In the genomic region with DNA sequence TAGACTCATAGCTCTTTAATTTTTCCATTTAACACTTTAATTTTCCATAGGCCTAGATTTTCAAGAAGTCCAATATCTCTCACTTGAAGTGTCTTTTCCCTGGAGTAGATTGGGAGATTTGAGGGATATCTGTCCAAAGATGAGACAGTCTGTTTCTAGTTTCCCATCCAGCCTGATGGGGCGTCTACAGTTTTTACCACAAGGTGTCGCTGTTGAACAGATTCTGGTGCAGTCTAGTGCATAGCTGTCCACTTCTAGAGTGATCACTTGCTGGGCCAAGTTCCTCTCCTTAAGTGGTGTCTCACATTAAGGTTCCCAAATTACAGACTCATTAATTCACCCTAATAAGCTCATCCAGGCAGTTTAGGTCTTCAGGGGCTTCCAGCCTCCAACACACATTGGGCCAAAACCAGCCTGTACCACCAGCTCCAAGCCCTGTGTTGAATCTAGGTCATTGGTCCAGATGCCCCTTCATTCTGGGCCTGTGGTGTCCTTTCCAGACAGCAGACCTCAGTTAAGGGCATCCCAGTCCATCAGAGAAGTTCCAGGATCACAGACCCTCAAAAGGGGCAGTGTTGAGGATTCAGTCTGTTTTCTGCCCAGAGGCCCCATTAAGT, we compare ENCODE assay signal across 8 cellular contexts. TPM values are rescaled to one million over a fixed set of nuclear protein-coding genes. Genes with fewer than 3 reads are reported as not detected.
DNase-seq lines count a peak whose midpoint lies in the region; TF ChIP-seq lines count a peak whose summit lies in the region.

No MANE protein-coding gene starts in this region.

- peaks cover 40% of the 10 kb centered on the region for H3K4me1 Mint-ChIP-seq in activated naive CD4-positive, alpha-beta T cell treated with anti-CD3 and anti-CD28 coated beads, Interleukin-2, amount 10 ng/mL, durations not matched to agents 7 days and 5 days

- H3K4me2 ChIP-seq in OCI-LY3 (ENCODE audit: low read length) = no peak overlapping the region

- peak overlapping the region; percentile 75 for H3K27ac Mint-ChIP-seq in activated naive CD4-positive, alpha-beta T cell treated with anti-CD3 and anti-CD28 coated beads, Interleukin-2, amount 10 ng/mL, durations not matched to agents 7 days and 5 days

- no peaks in the 10 kb centered on the region for H3K79me2 ChIP-seq in OCI-LY3 (ENCODE audit: low read length)

- H4K20me1 ChIP-seq in OCI-LY3 (ENCODE audit: insufficient read depth, low read length) = no peaks in the 10 kb centered on the region

- DNase-seq in NCI-H82 (lab: John Stamatoyannopoulos, UW) (peak; percentile 59), NCI-H82 treated with DMSO at 0.1 percent for 48 hours (lab: John Stamatoyannopoulos, UW; ENCODE audit: unreplicated experiment) (no peak), AG20443 (ENCODE audit: low spot score) (no peak), NCI-H146 (lab: John Stamatoyannopoulos, UW) (no peak), ureter (ENCODE audit: low spot score) (no peak)
- DNase-seq in activated naive CD4-positive, alpha-beta T cell treated with anti-CD3 and anti-CD28 coated beads, Interleukin-2, amount 10 ng/mL, durations not matched to agents 7 days and 5 days = peak; percentile 75

- H2AFZ ChIP-seq in OCI-LY3 (ENCODE audit: low read depth, low read length) = no peak overlapping the region

- peaks cover 13% of the 10 kb centered on the region; the same call in 1 of the 2 replicates for H3K9me3 ChIP-seq in OCI-LY3 (ENCODE audit: insufficient read depth, low read length)
- H3K9me3 ChIP-seq in liver (ENCODE audit: control insufficient read depth in 4 of 4, low read length in 3 of 4) = peaks cover 5 to 13% (median 10%) of the 10 kb centered on the region in 4 donors

- TF ChIP-seq CTCF in OCI-LY3 (IDR thresholded peaks at IDR 0.05; ENCODE audit: low read depth, low read length) (peak; percentile 76), liver (IDR thresholded peaks at IDR 0.05; ENCODE audit: low read depth, low read length, missing input control) (peak; percentile 38)

- no peak overlapping the region for H3K4me3 Mint-ChIP-seq in activated naive CD4-positive, alpha-beta T cell treated with anti-CD3 and anti-CD28 coated beads, Interleukin-2, amount 10 ng/mL, durations not matched to agents 7 days and 5 days

- peaks cover 23% of the 10 kb centered on the region for H3K9me3 Mint-ChIP-seq in activated naive CD4-positive, alpha-beta T cell treated with anti-CD3 and anti-CD28 coated beads, Interleukin-2, amount 10 ng/mL, durations not matched to agents 7 days and 5 days

- no peak overlapping the region for H3K9ac ChIP-seq in OCI-LY3 (ENCODE audit: low read length)
- H3K9ac ChIP-seq in liver (ENCODE audit: low read depth in 1 of 2, low read length in 2 of 2) = no peak overlapping the region

- 61% methylated on average over 2 of the region's 2 CpGs for WGBS in liver

- H3K4me1 ChIP-seq in OCI-LY3 (ENCODE audit: low read length) (peaks cover 4% of the 10 kb centered on the region; the same call in 1 of the 2 replicates), liver (ENCODE audit: control insufficient read depth in 4 of 4, insufficient read depth in 4 of 4, low read length in 3 of 4) (peaks cover 2 to 14% (median 7%) of the 10 kb centered on the region in 4 donors)

- H3K27ac ChIP-seq in OCI-LY3 (ENCODE audit: low read length) (no peak overlapping the region), liver (ENCODE audit: low read depth in 1 of 2, low read length in 2 of 2) (no peak overlapping the region)

- H3K4me3 ChIP-seq in OCI-LY3 (ENCODE audit: low read length) = no peak overlapping the region
- H3K4me3 ChIP-seq in liver (ENCODE audit: low read depth in 1 of 3, low read length in 3 of 3) = peak overlapping the region in 1 of 3 donors; percentile 42

- CTCF ChIA-PET in activated naive CD4-positive, alpha-beta T cell treated with anti-CD3 and anti-CD28 coated beads, Interleukin-2, amount 10 ng/mL, durations not matched to agents 7 days and 5 days (lab: Charles Lee) = interaction anchor here (0.6 to 11.9 kb wide), 18 partner anchors 9 to 135 kb away, joined by 3 to 239 read pairs (median 4); a partner anchor contains a TSS

- peaks cover 86% of the 10 kb centered on the region for H3K36me3 Mint-ChIP-seq in activated naive CD4-positive, alpha-beta T cell treated with anti-CD3 and anti-CD28 coated beads, Interleukin-2, amount 10 ng/mL, durations not matched to agents 7 days and 5 days

- no peaks in the 10 kb centered on the region for H3K27me3 Mint-ChIP-seq in activated naive CD4-positive, alpha-beta T cell treated with anti-CD3 and anti-CD28 coated beads, Interleukin-2, amount 10 ng/mL, durations not matched to agents 7 days and 5 days

- peaks cover 40% of the 10 kb centered on the region for H3K36me3 ChIP-seq in OCI-LY3 (replicated peaks; ENCODE audit: low read depth, low read length)
- H3K36me3 ChIP-seq in liver (ENCODE audit: control insufficient read depth in 4 of 4, insufficient read depth in 3 of 4, low read depth in 1 of 4, low read length in 3 of 4) = no peaks in the 10 kb centered on the region

- peak; percentile 55 to 67 for TF ChIP-seq RAD21 in liver (IDR thresholded peaks at IDR 0.05)

- no peaks in the 10 kb centered on the region for H3K27me3 ChIP-seq in OCI-LY3 (ENCODE audit: low read depth, low read length)
- no peaks in the 10 kb centered on the region for H3K27me3 ChIP-seq in liver (ENCODE audit: control insufficient read depth in 4 of 4, insufficient read depth in 4 of 4, low read length in 3 of 4)

TF ChIP-seq in liver, 16 proteins besides CTCF, POLR2A, EP300 and RAD21:
- TF ChIP-seq FOXA2 (IDR thresholded peaks at IDR 0.05) (no peak), JUND (IDR thresholded peaks at IDR 0.05) (no peak), RXRA (IDR thresholded peaks at IDR 0.05) (no peak), YY1 (IDR thresholded peaks at IDR 0.05) (no peak), SP1 (IDR thresholded peaks at IDR 0.05) (no peak)
- TF ChIP-seq, protein P1, sequence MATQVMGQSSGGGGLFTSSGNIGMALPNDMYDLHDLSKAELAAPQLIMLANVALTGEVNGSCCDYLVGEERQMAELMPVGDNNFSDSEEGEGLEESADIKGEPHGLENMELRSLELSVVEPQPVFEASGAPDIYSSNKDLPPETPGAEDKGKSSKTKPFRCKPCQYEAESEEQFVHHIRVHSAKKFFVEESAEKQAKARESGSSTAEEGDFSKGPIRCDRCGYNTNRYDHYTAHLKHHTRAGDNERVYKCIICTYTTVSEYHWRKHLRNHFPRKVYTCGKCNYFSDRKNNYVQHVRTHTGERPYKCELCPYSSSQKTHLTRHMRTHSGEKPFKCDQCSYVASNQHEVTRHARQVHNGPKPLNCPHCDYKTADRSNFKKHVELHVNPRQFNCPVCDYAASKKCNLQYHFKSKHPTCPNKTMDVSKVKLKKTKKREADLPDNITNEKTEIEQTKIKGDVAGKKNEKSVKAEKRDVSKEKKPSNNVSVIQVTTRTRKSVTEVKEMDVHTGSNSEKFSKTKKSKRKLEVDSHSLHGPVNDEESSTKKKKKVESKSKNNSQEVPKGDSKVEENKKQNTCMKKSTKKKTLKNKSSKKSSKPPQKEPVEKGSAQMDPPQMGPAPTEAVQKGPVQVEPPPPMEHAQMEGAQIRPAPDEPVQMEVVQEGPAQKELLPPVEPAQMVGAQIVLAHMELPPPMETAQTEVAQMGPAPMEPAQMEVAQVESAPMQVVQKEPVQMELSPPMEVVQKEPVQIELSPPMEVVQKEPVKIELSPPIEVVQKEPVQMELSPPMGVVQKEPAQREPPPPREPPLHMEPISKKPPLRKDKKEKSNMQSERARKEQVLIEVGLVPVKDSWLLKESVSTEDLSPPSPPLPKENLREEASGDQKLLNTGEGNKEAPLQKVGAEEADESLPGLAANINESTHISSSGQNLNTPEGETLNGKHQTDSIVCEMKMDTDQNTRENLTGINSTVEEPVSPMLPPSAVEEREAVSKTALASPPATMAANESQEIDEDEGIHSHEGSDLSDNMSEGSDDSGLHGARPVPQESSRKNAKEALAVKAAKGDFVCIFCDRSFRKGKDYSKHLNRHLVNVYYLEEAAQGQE (IDR thresholded peaks at IDR 0.05) = no peak
- TF ChIP-seq, protein P2, sequence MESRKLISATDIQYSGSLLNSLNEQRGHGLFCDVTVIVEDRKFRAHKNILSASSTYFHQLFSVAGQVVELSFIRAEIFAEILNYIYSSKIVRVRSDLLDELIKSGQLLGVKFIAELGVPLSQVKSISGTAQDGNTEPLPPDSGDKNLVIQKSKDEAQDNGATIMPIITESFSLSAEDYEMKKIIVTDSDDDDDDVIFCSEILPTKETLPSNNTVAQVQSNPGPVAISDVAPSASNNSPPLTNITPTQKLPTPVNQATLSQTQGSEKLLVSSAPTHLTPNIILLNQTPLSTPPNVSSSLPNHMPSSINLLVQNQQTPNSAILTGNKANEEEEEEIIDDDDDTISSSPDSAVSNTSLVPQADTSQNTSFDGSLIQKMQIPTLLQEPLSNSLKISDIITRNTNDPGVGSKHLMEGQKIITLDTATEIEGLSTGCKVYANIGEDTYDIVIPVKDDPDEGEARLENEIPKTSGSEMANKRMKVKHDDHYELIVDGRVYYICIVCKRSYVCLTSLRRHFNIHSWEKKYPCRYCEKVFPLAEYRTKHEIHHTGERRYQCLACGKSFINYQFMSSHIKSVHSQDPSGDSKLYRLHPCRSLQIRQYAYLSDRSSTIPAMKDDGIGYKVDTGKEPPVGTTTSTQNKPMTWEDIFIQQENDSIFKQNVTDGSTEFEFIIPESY (IDR thresholded peaks at IDR 0.05) = no peak
- TF ChIP-seq, protein P3, sequence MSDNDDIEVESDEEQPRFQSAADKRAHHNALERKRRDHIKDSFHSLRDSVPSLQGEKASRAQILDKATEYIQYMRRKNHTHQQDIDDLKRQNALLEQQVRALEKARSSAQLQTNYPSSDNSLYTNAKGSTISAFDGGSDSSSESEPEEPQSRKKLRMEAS (IDR thresholded peaks at IDR 0.05) = no peak
- TF ChIP-seq, protein P4, sequence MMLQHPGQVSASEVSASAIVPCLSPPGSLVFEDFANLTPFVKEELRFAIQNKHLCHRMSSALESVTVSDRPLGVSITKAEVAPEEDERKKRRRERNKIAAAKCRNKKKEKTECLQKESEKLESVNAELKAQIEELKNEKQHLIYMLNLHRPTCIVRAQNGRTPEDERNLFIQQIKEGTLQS (IDR thresholded peaks at IDR 0.05) = no peak
TF ChIP-seq in liver: peak in this region for 0.

RNA-seq across cellular contexts. Expression of a gene that starts 9.4 kb away (rescaled TPM):
- total RNA-seq in liver (1 to 10 TPM; 1.3 to 3.5 TPM), ureter (1.8 TPM)
- polyA plus RNA-seq in liver = under 1 TPM; 0.40 to 0.70 TPM

RNA-seq across cellular contexts. Expression of a gene that starts 21.7 kb away (rescaled TPM):
- total RNA-seq in liver (1 to 10 TPM in 1 of 2 donors, under 1 TPM in 1; 0.61 to 1.3 TPM), ureter (2.2 TPM)
- under 1 TPM; 0.35 TPM for polyA plus RNA-seq in liver

Comparison
In these comparisons a context has a peak if more than half of its experiments do, and no peak if none do; other contexts are left out.
1. DNase-seq: peak in NCI-H82 (single experiment) and activated naive CD4-positive, alpha-beta T cell treated with anti-CD3 and anti-CD28 coated beads, Interleukin-2, amount 10 ng/mL, durations not matched to agents 7 days and 5 days (single experiment); none in NCI-H82 treated with DMSO at 0.1 percent for 48 hours (single experiment), AG20443 (single experiment), NCI-H146 (single experiment) and ureter (single experiment).